In the genomic region with DNA sequence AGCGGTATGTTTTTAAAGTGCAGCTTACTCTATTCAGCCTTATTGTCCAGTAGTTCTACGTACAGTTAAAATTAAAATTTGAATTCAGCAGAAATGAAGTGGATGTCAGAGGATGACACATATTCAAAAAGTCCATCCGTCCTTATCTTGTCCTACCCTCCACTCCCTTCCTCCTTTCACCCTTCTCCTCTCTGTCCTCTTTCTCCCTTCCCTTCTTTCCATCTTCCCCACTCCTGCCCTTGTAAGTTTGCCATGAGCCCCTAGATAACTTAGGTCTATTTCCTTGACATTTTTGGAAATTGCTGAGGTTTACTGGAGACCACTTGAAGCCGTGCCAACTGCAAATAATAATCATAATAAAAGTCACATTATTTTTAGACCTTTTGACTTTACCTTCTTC, we compare ENCODE assay signal across 22 cellular contexts.
DNase-seq lines count a peak whose midpoint lies in the region; ATAC-seq, FAIRE-seq and TF ChIP-seq lines count a peak whose summit lies in the region.
"Had no signal": no experiment of that assay in that cellular context is flagged by ENCODE, and none has a peak within 500 bp of the region (broad histone marks: within the 10 kb centered on the region; RNA-seq: fewer than 3 reads in every experiment).

No MANE protein-coding gene starts in this region.

- peak overlapping the region; percentile 99 for H3K27ac ChIP-seq in RWPE2 (ENCODE audit: poor library complexity, severe bottlenecking)
- peak overlapping the region; percentile 32 for H3K27ac ChIP-seq in foreskin keratinocyte
- peak overlapping the region; percentile 95 for H3K27ac ChIP-seq in smooth muscle cell (ENCODE audit: low read depth)
- H3K27ac ChIP-seq: body of pancreas, hepatocyte, parathyroid adenoma, tibial nerve had no signal

- H3K79me2 ChIP-seq in smooth muscle cell (ENCODE audit: low read depth), result peaks cover 88% of the 10 kb centered on the region

- no peak overlapping the region for H3K4me2 ChIP-seq in smooth muscle cell
- H3K4me2 ChIP-seq: hepatocyte had no signal

- H3K27me3 ChIP-seq in RWPE2 (ENCODE audit: insufficient read depth, poor library complexity, severe bottlenecking), result no peaks in the 10 kb centered on the region
- no peaks in the 10 kb centered on the region for H3K27me3 ChIP-seq in foreskin keratinocyte
- no peaks in the 10 kb centered on the region for H3K27me3 ChIP-seq in smooth muscle cell (ENCODE audit: low read depth)
- H3K27me3 ChIP-seq: body of pancreas, hepatocyte, tibial nerve had no signal

- no peaks in the 10 kb centered on the region for H3K9me3 ChIP-seq in RWPE2 (ENCODE audit: severe bottlenecking)
- no peaks in the 10 kb centered on the region for H3K9me3 ChIP-seq in smooth muscle cell (replicated peaks; ENCODE audit: low read depth)
- H3K9me3 ChIP-seq: body of pancreas, tibial nerve had no signal

- TF ChIP-seq CTCF in RWPE2 (IDR thresholded peaks at IDR 0.05; ENCODE audit: poor library complexity, severe bottlenecking), result no peak
- no peak for TF ChIP-seq CTCF in foreskin keratinocyte (conservative IDR thresholded peaks at IDR 0.05)
- no peak for TF ChIP-seq CTCF in smooth muscle cell (IDR thresholded peaks at IDR 0.05; ENCODE audit: borderline replicate concordance, insufficient read depth, poor library complexity, severe bottlenecking)

- H3K4me3 ChIP-seq in RWPE2 (ENCODE audit: severe bottlenecking) (no peak overlapping the region), smooth muscle cell (no peak overlapping the region)
- H3K4me3 ChIP-seq: body of pancreas, hepatocyte, tibial nerve had no signal

- no peak overlapping the region for H3K9ac ChIP-seq in smooth muscle cell (ENCODE audit: low read depth)
- H3K9ac ChIP-seq: parathyroid adenoma had no signal

- H3K4me1 ChIP-seq in RWPE2 (ENCODE audit: insufficient read depth, poor library complexity, severe bottlenecking) (peaks cover 77% of the 10 kb centered on the region), foreskin keratinocyte (peaks cover 55% of the 10 kb centered on the region), smooth muscle cell (ENCODE audit: low read depth) (peaks cover 21% of the 10 kb centered on the region)

- H3K36me3 ChIP-seq in RWPE2 (ENCODE audit: low read depth), result peaks cover 4% of the 10 kb centered on the region; the same call in 1 of the 2 replicates
- H3K36me3 ChIP-seq in smooth muscle cell (ENCODE audit: low read depth), result no peaks in the 10 kb centered on the region
- H3K36me3 ChIP-seq: tibial nerve had no signal

- no peak overlapping the region for H2AFZ ChIP-seq in smooth muscle cell (ENCODE audit: low read depth)
- H2AFZ ChIP-seq: hepatocyte, parathyroid adenoma had no signal

- no peak for TF ChIP-seq POLR2A in GM12891 (IDR thresholded peaks at IDR 0.05; ENCODE audit: low read depth, low read length)

- H4K20me1 ChIP-seq in smooth muscle cell (ENCODE audit: low read depth), result peaks cover 37% of the 10 kb centered on the region

- WGBS in smooth muscle cell (ENCODE audit: low lambda C conversion rate), result 92% methylated on average over 4 of the region's 4 CpGs

- ATAC-seq in RWPE2 (ENCODE audit: low read depth), result no peak
- ATAC-seq in foreskin keratinocyte, result no peak
- ATAC-seq: body of pancreas; HCT116; naive thymus-derived CD4-positive, alpha-beta T cell; T-cell had no signal

- FAIRE-seq in GM12891 (lab: Jason Lieb, UNC), result no peak

- no peak for DNase-seq in GM12891 (ENCODE audit: insufficient read length, low spot score)
- DNase-seq in RWPE2 (ENCODE audit: low spot score), result no peak
- no peak for DNase-seq in foreskin keratinocyte
- no peak for DNase-seq in smooth muscle cell (lab: John Stamatoyannopoulos, UW; ENCODE audit: unreplicated experiment)
- no peak for DNase-seq in D341Med (ENCODE audit: low spot score)
- DNase-seq in DMS 273 (lab: John Stamatoyannopoulos, UW; ENCODE audit: unreplicated experiment), result no peak
- DNase-seq in AG08396 (ENCODE audit: low spot score), result no peak
- no peak for DNase-seq in NCI-H1436 treated with DMSO at 0.1 percent for 48 hours (lab: John Stamatoyannopoulos, UW)
- DNase-seq: activated CD4-positive, alpha-beta T cell treated with anti-CD3 and anti-CD28 coated beads, Interleukin-2, amount 10 ng/mL, durations not matched to agents 24 days and 14 days; activated naive CD8-positive, alpha-beta T cell treated with anti-CD3 and anti-CD28 coated beads, Interleukin-2, amount 10 ng/mL, durations not matched to agents 7 days and 5 days; body of pancreas; DMS79 treated with DMSO at 0.1 percent for 48 hours; naive thymus-derived CD4-positive, alpha-beta T cell; NCI-H748 treated with DMSO at 0.1 percent for 48 hours; OCI-M1; stimulated activated CD4-positive, alpha-beta T cell treated with anti-CD3 and anti-CD28 coated beads, Interleukin-1b, Interleukin-23, amount 100 ng/mL, for 48 hours; stimulated activated naive CD4-positive, alpha-beta T cell; T-cell had no signal

- peaks cover 22% of the 10 kb centered on the region for H3F3A ChIP-seq in smooth muscle cell (ENCODE audit: low read depth)

TF ChIP-seq in GM12891, 5 proteins besides CTCF, POLR2A, EP300 and RAD21:
- TF ChIP-seq PAX5 (IDR thresholded peaks at IDR 0.05; ENCODE audit: insufficient read depth, low read length, severe bottlenecking), result no peak
- peak; percentile 16; the same call in 1 of the 2 replicates for TF ChIP-seq SPI1 (IDR thresholded peaks at IDR 0.05; ENCODE audit: low read depth, low read length)
- no peak for TF ChIP-seq POU2F2 (IDR thresholded peaks at IDR 0.05; ENCODE audit: low read depth, low read length)
- TF ChIP-seq POLR2AphosphoS5 (IDR thresholded peaks at IDR 0.05; ENCODE audit: low read depth, low read length), result no peak
- no peak for TF ChIP-seq TAF1 (IDR thresholded peaks at IDR 0.05; ENCODE audit: low read depth, low read length)

Comparison
In these comparisons a context has a peak if more than half of its experiments do, and no peak if none do; other contexts are left out.
1. H3K27ac ChIP-seq: peak in every context shown above with its lines; median percentile 99 in RWPE2; 95 in smooth muscle cell; 32 in foreskin keratinocyte.